ENCODE assay signal across 14 cellular contexts in the genomic region with DNA sequence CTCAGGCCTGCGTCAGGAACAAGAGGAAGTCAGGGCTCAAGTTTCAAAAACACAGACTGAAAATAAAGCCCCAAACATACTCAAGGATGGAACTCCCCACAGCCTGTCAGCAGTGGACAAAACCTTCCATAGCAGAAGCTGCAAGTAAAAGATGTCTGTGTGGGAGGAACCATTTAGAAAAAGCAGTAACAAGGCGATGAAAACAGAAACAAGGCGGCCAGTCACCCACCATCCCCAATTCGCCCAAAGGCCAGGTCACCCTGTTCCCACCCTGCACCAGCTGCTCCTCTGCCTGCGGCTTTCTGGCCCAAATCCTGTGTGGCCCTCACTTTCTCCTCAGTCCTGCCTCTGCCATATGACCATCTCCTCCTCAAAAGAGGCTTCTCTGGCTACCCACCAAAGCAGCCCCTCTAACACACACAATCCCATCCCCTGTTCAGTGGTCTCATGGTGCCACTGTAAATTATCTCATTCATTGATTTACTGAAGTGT. TPM values are rescaled to one million over a fixed set of nuclear protein-coding genes. Genes with fewer than 3 reads are reported as not detected.
DNase-seq lines count a peak whose midpoint lies in the region; ATAC-seq and TF ChIP-seq lines count a peak whose summit lies in the region.
"Had no signal": no experiment of that assay in that cellular context is flagged by ENCODE, and none has a peak within 500 bp of the region (broad histone marks: within the 10 kb centered on the region; RNA-seq: fewer than 3 reads in every experiment).

No MANE protein-coding gene starts in this region.

- no peak overlapping the region for H3K4me3 ChIP-seq in neuronal stem cell (ENCODE audit: low read length in 2 of 2)

- H2AK5ac ChIP-seq in neuronal stem cell (ENCODE audit: low read depth, low read length): no peak overlapping the region

- no peaks in the 10 kb centered on the region for H3K79me1 ChIP-seq in neuronal stem cell (ENCODE audit: low read depth, low read length)

- H2BK5ac ChIP-seq in neuronal stem cell (ENCODE audit: low read length): no peak overlapping the region

- H4K8ac ChIP-seq in neuronal stem cell (ENCODE audit: low read depth, low read length): no peak overlapping the region

- H3K18ac ChIP-seq in neuronal stem cell (ENCODE audit: low read length): no peak overlapping the region

- H2BK120ac ChIP-seq in neuronal stem cell (ENCODE audit: low read depth, low read length): no peak overlapping the region

- H4K91ac ChIP-seq in neuronal stem cell (ENCODE audit: low read depth, low read length, poor library complexity): no peak overlapping the region

- no peak overlapping the region for H2AFZ ChIP-seq in neuronal stem cell (ENCODE audit: low read length)

- H2BK15ac ChIP-seq in neuronal stem cell (ENCODE audit: low read length): peak overlapping the region; percentile 32

- H3K9me3 Mint-ChIP-seq in chondrocyte (ENCODE audit: low read depth): no peaks in the 10 kb centered on the region

- CTCF ChIA-PET in GM10248 (lab: Yijun Ruan, JAX): interaction anchor here (0.9 kb wide), 1 partner anchor 31 kb away, joined by 3 read pairs; no protein-coding TSS in a partner anchor

- peak; percentile 51 for ATAC-seq in HG02885 (IDR thresholded peaks at IDR 0.05; ENCODE audit: poor library complexity, unreplicated experiment)

- H3K36me3 Mint-ChIP-seq in chondrocyte (ENCODE audit: low read depth): no peaks in the 10 kb centered on the region

- peaks cover 0 to 5% (median 0%) of the 10 kb centered on the region in 3 experiments for H3K27me3 ChIP-seq in neuronal stem cell (ENCODE audit: control insufficient read depth in 3 of 3, insufficient read depth in 3 of 3, low read depth in 1 of 3, low read length in 3 of 3)

- POLR2A ChIA-PET in GM10248 (lab: Yijun Ruan, JAX): no interaction called here

- no CpG with 5 or more reads among the region's 5 CpGs for WGBS in neuronal stem cell (ENCODE audit: extremely low coverage in 2 of 2, insufficient read length in 2 of 2, insufficient replicate concordance in 1 of 2), 2 donors

- no peak overlapping the region for H3K14ac ChIP-seq in neuronal stem cell (ENCODE audit: low read length)

- H3K4me1 Mint-ChIP-seq in chondrocyte (ENCODE audit: low read depth): peaks cover 41% of the 10 kb centered on the region

- H3K4me1 ChIP-seq in neuronal stem cell (ENCODE audit: control insufficient read depth in 2 of 2, insufficient read depth in 1 of 2, low read depth in 1 of 2, low read length in 2 of 2): peaks cover 0 to 9% of the 10 kb centered on the region in 2 donors

- no peak overlapping the region for H3K4me3 Mint-ChIP-seq in chondrocyte (ENCODE audit: unreplicated experiment)

- no peak overlapping the region for H2BK12ac ChIP-seq in neuronal stem cell (ENCODE audit: low read length)

- H3K36me3 ChIP-seq in neuronal stem cell (replicated peaks in 1 of 2; ENCODE audit: control insufficient read depth in 2 of 2, insufficient read depth in 2 of 2, low read length in 2 of 2): no peaks in the 10 kb centered on the region
- H3K36me3 ChIP-seq: neutrophil had no signal

- no peak overlapping the region for H3K4me2 ChIP-seq in neuronal stem cell (ENCODE audit: insufficient read depth, low read length, poor library complexity, severe bottlenecking)

- H3K9ac ChIP-seq in neuronal stem cell (ENCODE audit: low read depth, low read length, poor library complexity): no peak overlapping the region

- no peak overlapping the region for H3K4ac ChIP-seq in neuronal stem cell (ENCODE audit: low read length)

- no peak overlapping the region for H3K27ac ChIP-seq in neuronal stem cell (replicated peaks; ENCODE audit: low read length)
- H3K27ac ChIP-seq: neutrophil had no signal

- no peaks in the 10 kb centered on the region for H3K27me3 Mint-ChIP-seq in chondrocyte (ENCODE audit: low read depth)

- TF ChIP-seq CTCF in GM10248 (IDR thresholded peaks at IDR 0.05; ENCODE audit: control extremely low read depth, extremely low read depth, low read depth, missing control alignments) (no peak), chondrocyte (IDR thresholded peaks at IDR 0.05) (no peak)

- DNase-seq in GM10248 (ENCODE audit: extremely low spot score) (peak; percentile 36), chondrocyte (ENCODE audit: low spot score) (no peak), neuronal stem cell (ENCODE audit: low spot score) (no peak), D341Med (ENCODE audit: low spot score) (no peak), NCI-H2196 treated with DMSO at 0.1 percent for 48 hours (lab: John Stamatoyannopoulos, UW; ENCODE audit: unreplicated experiment) (no peak), cerebellar cortex (ENCODE audit: low spot score) (no peak), ureter (ENCODE audit: low spot score) (no peak)
- DNase-seq: activated CD4-positive, alpha-beta T cell treated with anti-CD3 and anti-CD28 coated beads, Interleukin-2, amount 50 U/mL, for 4 hours; C1 segment of cervical spinal cord; kidney glomerular epithelial cell; NCI-H2029 treated with DMSO at 0.1 percent for 48 hours; stimulated activated naive CD4-positive, alpha-beta T cell had no signal

- H3K27ac Mint-ChIP-seq in chondrocyte (ENCODE audit: unreplicated experiment): peak overlapping the region; percentile 83

- H3K9me3 ChIP-seq in neuronal stem cell (replicated peaks in 1 of 2; ENCODE audit: control insufficient read depth in 2 of 2, insufficient read depth in 1 of 2, low read depth in 1 of 2, low read length in 2 of 2): no peaks in the 10 kb centered on the region
- H3K9me3 ChIP-seq: neutrophil had no signal

- no peak overlapping the region for H3K23ac ChIP-seq in neuronal stem cell (ENCODE audit: low read depth, low read length, poor library complexity)

RNA-seq across cellular contexts. Expression of a gene that starts 27.8 kb away (rescaled TPM):
- 76.1 to 87.6 TPM (median 86.7 TPM) in 3 replicates for total RNA-seq in chondrocyte
- 1.8 TPM for polyA plus RNA-seq in neuronal stem cell (2013, experiment 1 of 2)
- 1.5 TPM for polyA plus RNA-seq in neuronal stem cell (2013, experiment 2 of 2)
- 87.9 TPM for total RNA-seq in ureter
